ENCODE assay signal across 1 cellular context in genomic region chr6:157811476-157812173, GRCh38.
TF ChIP-seq lines count a peak whose summit lies in the region.

No MANE protein-coding gene starts in this region.

TF ChIP-seq in K562, 482 proteins besides CTCF, POLR2A, EP300 and RAD21 (continued from another document and continues in another):
- 0 out of 2 replicates have a peak, but pooled peaks have one; percentile 25 for TF ChIP-seq ZBTB2 (IDR thresholded peaks at IDR 0.05)
- TF ChIP-seq THRB (CRISPR knock-in tag; conservative IDR thresholded peaks at IDR 0.05), result no peak
- TF ChIP-seq PBX2 (CRISPR knock-in tag; IDR thresholded peaks at IDR 0.05; ENCODE audit: low read depth), result no peak
- peak; percentile 86 for TF ChIP-seq PBX2 (tag; conservative IDR thresholded peaks at IDR 0.05; ENCODE audit: low read depth)
- TF ChIP-seq SOX6 (IDR thresholded peaks at IDR 0.05), result peak; percentile 91
- TF ChIP-seq ARID3A (IDR thresholded peaks at IDR 0.05; ENCODE audit: borderline replicate concordance, low read depth, low read length), result peak; percentile 1; the same call in 1 of the 2 replicates
- TF ChIP-seq MAX (CRISPR knock-in tag; IDR thresholded peaks at IDR 0.05), result no peak
- no peak for TF ChIP-seq SIN3A (IDR thresholded peaks at IDR 0.05; ENCODE audit: borderline replicate concordance in 2 of 2, control insufficient read depth in 1 of 2, low read depth in 2 of 2, low read length in 2 of 2)
- no peak for TF ChIP-seq ZNF436 (CRISPR knock-in tag; IDR thresholded peaks at IDR 0.05)
- TF ChIP-seq HMGN3 (IDR thresholded peaks at IDR 0.05; ENCODE audit: borderline replicate concordance, extremely low read depth, insufficient read length, low read depth, low read length), result peak; percentile 93
- TF ChIP-seq ZNF766 (CRISPR knock-in tag; conservative IDR thresholded peaks at IDR 0.05), result peak; percentile 75
- TF ChIP-seq ARNT (IDR thresholded peaks at IDR 0.05), result peak in 1 of 2 experiments; percentile 77; a peak in 1 of 4 replicates
- peak; percentile 96 for TF ChIP-seq TOE1 (IDR thresholded peaks at IDR 0.05; ENCODE audit: borderline replicate concordance)
- no peak for TF ChIP-seq TOE1 (CRISPR knock-in tag; IDR thresholded peaks at IDR 0.05; ENCODE audit: borderline replicate concordance, low read depth)
- TF ChIP-seq ATF7 (IDR thresholded peaks at IDR 0.05), result peak; percentile 66
- peak; percentile 42; the same call in 1 of the 2 replicates for TF ChIP-seq HDAC8 (tag; IDR thresholded peaks at IDR 0.05)
- TF ChIP-seq TFE3 (CRISPR knock-in tag; IDR thresholded peaks at IDR 0.05), result peak; percentile 97
- no peak for TF ChIP-seq KLF1 (tag; IDR thresholded peaks at IDR 0.05)
- TF ChIP-seq NFIC (IDR thresholded peaks at IDR 0.05), result peak; percentile 79
- TF ChIP-seq MCM5 (IDR thresholded peaks at IDR 0.05; ENCODE audit: low read depth), result no peak
- peak; percentile 43; the same call in 1 of the 2 replicates for TF ChIP-seq MXI1 (IDR thresholded peaks at IDR 0.05; ENCODE audit: low read depth, low read length)
- TF ChIP-seq THRA (IDR thresholded peaks at IDR 0.05), result no peak
- peak; percentile 72 for TF ChIP-seq NR2C1 (IDR thresholded peaks at IDR 0.05)
- TF ChIP-seq NR2C1 (tag; IDR thresholded peaks at IDR 0.05), result peak; percentile 86
- TF ChIP-seq ZSCAN29 (IDR thresholded peaks at IDR 0.05), result no peak
- TF ChIP-seq ILK (tag; IDR thresholded peaks at IDR 0.05; ENCODE audit: borderline replicate concordance, low read depth), result no peak
- no peak for TF ChIP-seq ZFP1 (CRISPR knock-in tag; IDR thresholded peaks at IDR 0.05)
- peak; percentile 87 for TF ChIP-seq DACH1 (IDR thresholded peaks at IDR 0.05; ENCODE audit: partially characterized antibody)
- TF ChIP-seq HMBOX1 (IDR thresholded peaks at IDR 0.05), result peak; percentile 85
- TF ChIP-seq MEF2A (IDR thresholded peaks at IDR 0.05; ENCODE audit: control insufficient read depth, low read depth, low read length), result peak; percentile 45; the same call in 1 of the 2 replicates
- TF ChIP-seq MCM3 (IDR thresholded peaks at IDR 0.05), result no peak
- TF ChIP-seq PTRF (tag; IDR thresholded peaks at IDR 0.05), result peak; percentile 63
- peak; percentile 64; the same call in 1 of the 2 replicates for TF ChIP-seq JUND (IDR thresholded peaks at IDR 0.05; ENCODE audit: borderline replicate concordance, low read depth, low read length)
- no peak; the same call in 2 of the 3 replicates for TF ChIP-seq JUND (tag; IDR thresholded peaks at IDR 0.05; ENCODE audit: borderline replicate concordance, low read depth, low read length)
- TF ChIP-seq PKNOX1 (IDR thresholded peaks at IDR 0.05), result peak; percentile 80
- no peak for TF ChIP-seq ZNF655 (CRISPR knock-in tag; IDR thresholded peaks at IDR 0.05)
- TF ChIP-seq CREB1 (IDR thresholded peaks at IDR 0.05), result peak; percentile 30
- 0 out of 2 replicates have a peak, but pooled peaks have one; percentile 4 for TF ChIP-seq CREB1 (CRISPR knock-in tag; IDR thresholded peaks at IDR 0.05)
- peak in 1 of 2 experiments; percentile 43; a peak in 1 of 4 replicates for TF ChIP-seq NRF1 (conservative IDR thresholded peaks at IDR 0.05 in 1 of 2, IDR thresholded peaks at IDR 0.05 in 1 of 2)
- TF ChIP-seq CBX8 (IDR thresholded peaks at IDR 0.05; ENCODE audit: borderline replicate concordance, extremely low read depth, low read depth, low read length, poor library complexity, severe bottlenecking), result no peak
- no peak for TF ChIP-seq RUNX1 (IDR thresholded peaks at IDR 0.05; ENCODE audit: low read depth)
- no peak for TF ChIP-seq TRIM25 (IDR thresholded peaks at IDR 0.05; ENCODE audit: borderline replicate concordance)
- peak; percentile 98 for TF ChIP-seq ZEB2 (IDR thresholded peaks at IDR 0.05)
- peak; percentile 66 for TF ChIP-seq MITF (IDR thresholded peaks at IDR 0.05)
- no peak for TF ChIP-seq GTF2B (IDR thresholded peaks at IDR 0.05; ENCODE audit: extremely low read depth, insufficient read length)
- TF ChIP-seq BHLHE40 (IDR thresholded peaks at IDR 0.05; ENCODE audit: low read length), result peak; percentile 63; the same call in 1 of the 2 replicates
